In the genomic region with DNA sequence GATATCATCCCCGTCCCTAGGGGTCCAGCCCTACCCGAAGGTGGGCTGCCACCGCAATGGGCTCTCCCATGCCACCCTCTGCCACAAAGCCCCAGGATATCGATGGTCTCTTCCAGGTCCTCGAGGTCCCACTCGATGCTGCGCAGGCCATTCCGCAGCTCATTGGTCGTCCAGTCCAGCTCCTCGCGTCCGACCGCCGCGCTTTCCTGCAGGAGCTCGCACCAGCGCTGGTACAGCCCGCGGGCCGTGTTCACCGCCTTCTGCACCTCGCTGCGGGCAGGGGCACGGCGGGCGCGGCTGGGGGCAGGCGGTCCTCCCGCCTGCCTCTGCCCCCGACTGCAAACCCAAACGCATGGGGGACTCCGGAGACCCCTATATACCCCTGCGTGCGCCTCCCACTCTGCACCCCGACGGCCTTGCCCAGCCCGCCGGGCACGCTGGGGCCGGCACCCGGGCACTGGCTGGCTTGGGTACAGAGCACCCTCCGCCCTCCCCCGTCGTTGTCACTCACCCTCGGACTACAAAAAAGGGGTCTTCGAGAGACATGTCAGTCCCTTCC, we compare ENCODE assay signal across 8 cellular contexts. TPM values are rescaled to one million over a fixed set of nuclear protein-coding genes. Genes with fewer than 3 reads are reported as not detected.
DNase-seq lines count a peak whose midpoint lies in the region; ATAC-seq and TF ChIP-seq lines count a peak whose summit lies in the region.

No MANE protein-coding gene starts in this region.

- no peak for TF ChIP-seq POLR2A in breast epithelium (IDR thresholded peaks at IDR 0.05)

- H3K4me3 Mint-ChIP-seq in CD8-positive, alpha-beta memory T cell, result peak overlapping the region; percentile 94 to 100 (median 99)
- peak overlapping the region; percentile 99 for H3K4me3 Mint-ChIP-seq in GM23338
- H3K4me3 Mint-ChIP-seq in stimulated activated naive CD8-positive, alpha-beta T cell treated with anti-CD3 and anti-CD28 coated beads, Interleukin-15, amount 100 ng/mL, for 72 hours, result peak overlapping the region; percentile 93 to 97

- CTCF ChIA-PET in CD8-positive, alpha-beta memory T cell (lab: Charles Lee), result interaction anchor here (0.6 to 2.3 kb wide), 15 partner anchors 14 to 173 kb away, joined by 3 to 8 read pairs (median 3); a partner anchor contains a TSS
- CTCF ChIA-PET in OCI-LY7 (lab: Charles Lee; ENCODE audit: unreplicated experiment), result interaction anchor here (0.5 kb wide), 1 partner anchor 18 kb away, joined by 19 read pairs; no protein-coding TSS in a partner anchor

- H3K4me1 ChIP-seq in CD8-positive, alpha-beta memory T cell (ENCODE audit: insufficient read depth, low read length), result peaks cover 12% of the 10 kb centered on the region
- H3K4me1 ChIP-seq in GM23338 (ENCODE audit: insufficient read depth) (no peaks in the 10 kb centered on the region), OCI-LY7 (ENCODE audit: insufficient read depth, low read length, poor library complexity, severe bottlenecking) (peaks cover 7% of the 10 kb centered on the region), breast epithelium (peaks cover 0 to 5% of the 10 kb centered on the region in 2 donors)

- H2AFZ ChIP-seq in GM23338 (peak overlapping the region; percentile 59; the same call in 1 of the 2 replicates), OCI-LY7 (ENCODE audit: low read length) (peak overlapping the region; percentile 53)

- ATAC-seq in GM23338 (peak; percentile 8), HG03565 (IDR thresholded peaks at IDR 0.05; ENCODE audit: unreplicated experiment) (no peak)
- peak; percentile 11 for ATAC-seq in stimulated activated naive CD8-positive, alpha-beta T cell treated with anti-CD3 and anti-CD28 coated beads, Interleukin-15, amount 100 ng/mL, for 72 hours

- H3K79me2 ChIP-seq in GM23338 (replicated peaks; ENCODE audit: insufficient read depth) (peaks cover 43% of the 10 kb centered on the region), OCI-LY7 (ENCODE audit: insufficient read depth, low read depth, low read length) (peaks cover 34% of the 10 kb centered on the region)

- H4K20me1 ChIP-seq in GM23338 (replicated peaks; ENCODE audit: insufficient read depth) (peaks cover 8% of the 10 kb centered on the region), OCI-LY7 (ENCODE audit: insufficient read depth, low read length) (0 out of 2 replicates have a peak, but pooled peaks cover 5% of the 10 kb centered on the region)

- no peak for TF ChIP-seq CTCF in GM23338 (conservative IDR thresholded peaks at IDR 0.05; ENCODE audit: low read depth in 2 of 2)
- no peak for TF ChIP-seq CTCF in OCI-LY7 (conservative IDR thresholded peaks at IDR 0.05; ENCODE audit: low read length)
- TF ChIP-seq CTCF in breast epithelium (IDR thresholded peaks at IDR 0.05), result no peak

- peak overlapping the region; percentile 94 for H3K4me3 ChIP-seq in CD8-positive, alpha-beta memory T cell (ENCODE audit: low read length)
- H3K4me3 ChIP-seq in GM23338, result peak overlapping the region; percentile 90
- peak overlapping the region; percentile 97 for H3K4me3 ChIP-seq in OCI-LY7 (ENCODE audit: low read depth, low read length, poor library complexity, severe bottlenecking)
- peak overlapping the region; percentile 72 to 84 (median 77) for H3K4me3 ChIP-seq in breast epithelium

- peaks cover 22 to 36% (median 28%) of the 10 kb centered on the region in 3 donors for H3K4me1 Mint-ChIP-seq in CD8-positive, alpha-beta memory T cell
- H3K4me1 Mint-ChIP-seq in GM23338, result peaks cover 9% of the 10 kb centered on the region
- peaks cover 32% of the 10 kb centered on the region for H3K4me1 Mint-ChIP-seq in stimulated activated naive CD8-positive, alpha-beta T cell treated with anti-CD3 and anti-CD28 coated beads, Interleukin-15, amount 100 ng/mL, for 72 hours

- peak overlapping the region; percentile 91 for H3K27ac ChIP-seq in CD8-positive, alpha-beta memory T cell (ENCODE audit: low read depth, low read length)
- H3K27ac ChIP-seq in GM23338 (ENCODE audit: low read depth) (no peak overlapping the region), OCI-LY7 (ENCODE audit: low read depth, low read length, poor library complexity, severe bottlenecking) (no peak overlapping the region), breast epithelium (peak overlapping the region; percentile 99 to 100)

- BruUV-seq in OCI-LY7 (replicated peaks; lab: Mats Ljungman, UMichigan), result no TSS peak

- peaks cover 9% of the 10 kb centered on the region for H3K36me3 ChIP-seq in CD8-positive, alpha-beta memory T cell (ENCODE audit: insufficient read depth, low read length)
- H3K36me3 ChIP-seq in GM23338 (ENCODE audit: insufficient read depth) (peaks cover 7% of the 10 kb centered on the region; the same call in 1 of the 2 replicates), OCI-LY7 (ENCODE audit: insufficient read depth, low read length) (peaks cover 17% of the 10 kb centered on the region), breast epithelium (no peaks in the 10 kb centered on the region)

- POLR2A ChIA-PET in CD8-positive, alpha-beta memory T cell (lab: Charles Lee), result interaction anchor here (0.5 to 2.2 kb wide), 7 partner anchors 15 to 63 kb away, joined by 3 to 13 read pairs (median 5); a partner anchor contains a TSS
- POLR2A ChIA-PET in OCI-LY7 (lab: Charles Lee), result interaction anchor here (0.5 to 1.1 kb wide), 3 partner anchors 13 to 675 kb away, joined by 3 to 4 read pairs (median 3); no protein-coding TSS in a partner anchor

- H3K9me2 ChIP-seq in GM23338 (ENCODE audit: insufficient read depth), result no peaks in the 10 kb centered on the region
- no peaks in the 10 kb centered on the region for H3K9me2 ChIP-seq in OCI-LY7 (ENCODE audit: insufficient read depth, low read length)

- H3K9me3 Mint-ChIP-seq in CD8-positive, alpha-beta memory T cell, result peaks cover 0 to 7% (median 3%) of the 10 kb centered on the region in 5 donors
- peaks cover 20% of the 10 kb centered on the region for H3K9me3 Mint-ChIP-seq in GM23338
- no peaks in the 10 kb centered on the region for H3K9me3 Mint-ChIP-seq in stimulated activated naive CD8-positive, alpha-beta T cell treated with anti-CD3 and anti-CD28 coated beads, Interleukin-15, amount 100 ng/mL, for 72 hours

- H3K36me3 Mint-ChIP-seq in CD8-positive, alpha-beta memory T cell, result peaks cover 7 to 41% (median 8%) of the 10 kb centered on the region in 3 donors
- peaks cover 29% of the 10 kb centered on the region for H3K36me3 Mint-ChIP-seq in GM23338 (ENCODE audit: low read depth)

- H3K9me3 ChIP-seq in CD8-positive, alpha-beta memory T cell (ENCODE audit: low read length), result no peaks in the 10 kb centered on the region
- H3K9me3 ChIP-seq in OCI-LY7 (ENCODE audit: low read length) (no peaks in the 10 kb centered on the region), breast epithelium (no peaks in the 10 kb centered on the region)

- intact Hi-C loops in OCI-LY7 (cut with micrococcal nuclease; ENCODE audit: unreplicated experiment), result loop anchor here (1.0 kb wide), 1 partner anchor 31 kb away; a partner anchor contains a TSS
- intact Hi-C loops in breast epithelium (cut with DNase I; ENCODE audit: low total_unique reads), result no loop called here

- peaks cover 0 to 13% of the 10 kb centered on the region in 2 donors for H3K27me3 Mint-ChIP-seq in CD8-positive, alpha-beta memory T cell
- H3K27me3 Mint-ChIP-seq in GM23338 (ENCODE audit: insufficient read depth, low read depth, poor library complexity), result peaks cover 41% of the 10 kb centered on the region
- no peaks in the 10 kb centered on the region for H3K27me3 Mint-ChIP-seq in stimulated activated naive CD8-positive, alpha-beta T cell treated with anti-CD3 and anti-CD28 coated beads, Interleukin-15, amount 100 ng/mL, for 72 hours

- peaks cover 16% of the 10 kb centered on the region for H3F3A ChIP-seq in GM23338 (replicated peaks; ENCODE audit: low read depth)

- no peaks in the 10 kb centered on the region for H3K27me3 ChIP-seq in CD8-positive, alpha-beta memory T cell (ENCODE audit: insufficient read depth, low read length, poor library complexity, severe bottlenecking)
- no peaks in the 10 kb centered on the region for H3K27me3 ChIP-seq in GM23338 (ENCODE audit: insufficient read depth)
- no peaks in the 10 kb centered on the region for H3K27me3 ChIP-seq in breast epithelium

- peak overlapping the region; percentile 95 to 99 (median 98) for H3K27ac Mint-ChIP-seq in CD8-positive, alpha-beta memory T cell
- H3K27ac Mint-ChIP-seq in GM23338, result peak overlapping the region; percentile 99; the same call in 1 of the 2 replicates
- peak overlapping the region; percentile 93 to 100 for H3K27ac Mint-ChIP-seq in stimulated activated naive CD8-positive, alpha-beta T cell treated with anti-CD3 and anti-CD28 coated beads, Interleukin-15, amount 100 ng/mL, for 72 hours

- no peak for DNase-seq in CD8-positive, alpha-beta memory T cell
- DNase-seq in GM23338 (ENCODE audit: low spot score) (peak; percentile 76), OCI-LY7 (ENCODE audit: low spot score) (peak; percentile 35), breast epithelium (ENCODE audit: low spot score in 2 of 2) (peak in 1 of 2 donors; percentile 32), left kidney (ENCODE audit: low read depth, low spot score) (peak; percentile 86), NCI-H345 (lab: John Stamatoyannopoulos, UW) (no peak)
- peak in 1 of 2 donors; percentile 58 for DNase-seq in stimulated activated naive CD8-positive, alpha-beta T cell treated with anti-CD3 and anti-CD28 coated beads, Interleukin-15, amount 100 ng/mL, for 72 hours

- H3K4me2 ChIP-seq in GM23338, result peak overlapping the region; percentile 98
- H3K4me2 ChIP-seq in OCI-LY7 (ENCODE audit: low read length), result peak overlapping the region; percentile 92

RNA-seq across cellular contexts. Expression of a gene that starts 0.5 kb away (rescaled TPM):
- 10 to 100 TPM; 60.9 to 63.7 TPM for total RNA-seq in CD8-positive, alpha-beta memory T cell
- 58.7 TPM for polyA plus RNA-seq in CD8-positive, alpha-beta memory T cell
- total RNA-seq in GM23338 (2014; rRNA removed; shearing (Covaris generic)), result 55.9 and 58.3 TPM in 2 replicates
- polyA plus RNA-seq in GM23338 (2016; fragmentation: Nextera tagmentation; extraction: Ambion mirVana), result 42.8 and 44.0 TPM in 2 replicates
- 67.8 and 91.7 TPM in 2 replicates for total RNA-seq in OCI-LY7 (2014; rRNA removed; shearing (Covaris generic))
- total RNA-seq in OCI-LY7 (2022) (41.6 and 45.4 TPM in 2 replicates), breast epithelium (10 to 100 TPM; 74.6 to 78.3 (median 75.2) TPM)

RNA-seq across cellular contexts. Expression of a gene that starts 0.5 kb away (rescaled TPM):
- 100 to 1,000 TPM; 102 to 111 TPM for total RNA-seq in CD8-positive, alpha-beta memory T cell
- 277 TPM for polyA plus RNA-seq in CD8-positive, alpha-beta memory T cell
- 99.1 and 124 TPM in 2 replicates for total RNA-seq in GM23338 (2014; rRNA removed; shearing (Covaris generic))
- 191 and 200 TPM in 2 replicates for polyA plus RNA-seq in GM23338 (2016; fragmentation: Nextera tagmentation; extraction: Ambion mirVana)
- 61.6 and 64.3 TPM in 2 replicates for total RNA-seq in OCI-LY7 (2014; rRNA removed; shearing (Covaris generic))
- total RNA-seq in OCI-LY7 (2022), result 79.5 and 89.0 TPM in 2 replicates
- 100 to 1,000 TPM in 1 of 3 donors, 10 to 100 TPM in 2; 20.6 to 146 (median 79.6) TPM for total RNA-seq in breast epithelium

RNA-seq across cellular contexts. Expression of a gene that starts 31.6 kb away (rescaled TPM):
- 100 to 1,000 TPM in 1 of 2 experiments, 10 to 100 TPM in 1; 89.9 to 111 TPM for total RNA-seq in CD8-positive, alpha-beta memory T cell
- 3.9 TPM for polyA plus RNA-seq in CD8-positive, alpha-beta memory T cell
- 203 and 260 TPM in 2 replicates for total RNA-seq in GM23338 (2014; rRNA removed; shearing (Covaris generic))
- 12.4 and 16.1 TPM in 2 replicates for polyA plus RNA-seq in GM23338 (2016; fragmentation: Nextera tagmentation; extraction: Ambion mirVana)
- total RNA-seq in OCI-LY7 (2014; rRNA removed; shearing (Covaris generic)), result 46.5 and 56.3 TPM in 2 replicates
- total RNA-seq in OCI-LY7 (2022) (40.4 and 52.9 TPM in 2 replicates), breast epithelium (10 to 100 TPM in 2 of 3 donors, 1 to 10 TPM in 1; 8.5 to 20.5 (median 19.7) TPM)

RNA-seq across cellular contexts. Expression of a gene that starts 33.2 kb away (rescaled TPM):
- 100 to 1,000 TPM; 138 TPM for total RNA-seq in CD8-positive, alpha-beta memory T cell
- polyA plus RNA-seq in CD8-positive, alpha-beta memory T cell, result 18.2 TPM
- total RNA-seq in GM23338 (2014; rRNA removed; shearing (Covaris generic)), result 76.4 and 88.6 TPM in 2 replicates
- 90.1 and 92.6 TPM in 2 replicates for polyA plus RNA-seq in GM23338 (2016; fragmentation: Nextera tagmentation; extraction: Ambion mirVana)
- total RNA-seq in OCI-LY7 (2014; rRNA removed; shearing (Covaris generic)), result 39.2 and 56.8 TPM in 2 replicates
- total RNA-seq in OCI-LY7 (2022), result 38.2 and 50.4 TPM in 2 replicates
- 10 to 100 TPM; 29.7 to 37.4 (median 31.7) TPM for total RNA-seq in breast epithelium

RNA-seq across cellular contexts. Expression of a gene that starts 47.0 kb away (rescaled TPM):
- 1 to 10 TPM; 2.3 to 2.5 TPM for total RNA-seq in CD8-positive, alpha-beta memory T cell
- 4.1 TPM for polyA plus RNA-seq in CD8-positive, alpha-beta memory T cell
- total RNA-seq in GM23338 (2014; rRNA removed; shearing (Covaris generic)), result 0.47 and 2.2 TPM in 2 replicates
- polyA plus RNA-seq in GM23338 (2016; fragmentation: Nextera tagmentation; extraction: Ambion mirVana), result 0.77 and 1.2 TPM in 2 replicates
- total RNA-seq in OCI-LY7 (2014; rRNA removed; shearing (Covaris generic)), result 66.8 and 75.5 TPM in 2 replicates
- total RNA-seq in OCI-LY7 (2022), result 70.4 and 72.5 TPM in 2 replicates
- total RNA-seq in breast epithelium, result 10 to 100 TPM in 1 of 3 donors, 1 to 10 TPM in 2; 7.0 to 21.0 (median 9.2) TPM

Comparison
In these comparisons a context has a peak if more than half of its experiments do, and no peak if none do; other contexts are left out.
1. DNase-seq: peak in GM23338 (single experiment), OCI-LY7 (single experiment) and left kidney (single experiment); none in CD8-positive, alpha-beta memory T cell (0 of 5) and NCI-H345 (single experiment).
2. H3K27ac ChIP-seq: peak in CD8-positive, alpha-beta memory T cell (single experiment) and breast epithelium (2 of 2); none in GM23338 (single experiment) and OCI-LY7 (single experiment).
3. Peak in every context shown above with its lines, with median percentiles within 50 percentile points of each other: H3K4me3 ChIP-seq, H3K27ac Mint-ChIP-seq and H3K4me3 Mint-ChIP-seq.